ENCODE assay signal across 12 cellular contexts in genomic region chr12:104454997-104455396, GRCh38. TPM values are rescaled to one million over a fixed set of nuclear protein-coding genes. Genes with fewer than 3 reads are reported as not detected.
DNase-seq lines count a peak whose midpoint lies in the region; ATAC-seq and TF ChIP-seq lines count a peak whose summit lies in the region.
"Had no signal": no experiment of that assay in that cellular context is flagged by ENCODE, and none has a peak within 500 bp of the region (broad histone marks: within the 10 kb centered on the region; RNA-seq: fewer than 3 reads in every experiment).

No MANE protein-coding gene starts in this region.

- H3K9ac ChIP-seq in PC-3 (ENCODE audit: low read length) = no peak overlapping the region
- no peak overlapping the region for H3K9ac ChIP-seq in fibroblast of lung (ENCODE audit: insufficient read depth, low read length)
- no peak overlapping the region for H3K9ac ChIP-seq in smooth muscle cell (ENCODE audit: low read depth)

- H3K36me3 Mint-ChIP-seq in activated CD8-positive, alpha-beta T cell treated with anti-CD3 and anti-CD28 coated beads, Interleukin-2, amount 10 ng/mL, durations not matched to agents 7 days and 5 days (ENCODE audit: low read depth) = peaks cover 24% of the 10 kb centered on the region
- peaks cover 6% of the 10 kb centered on the region for H3K36me3 Mint-ChIP-seq in activated CD8-positive, alpha-beta T cell treated with anti-CD3 and anti-CD28 coated beads for 36 hours (ENCODE audit: low read depth)

- H3K4me3 ChIP-seq in PC-3 (ENCODE audit: low read length) (no peak overlapping the region), fibroblast of lung (replicated peaks in 1 of 4; ENCODE audit: control extremely low read depth in 1 of 4, insufficient read depth in 1 of 4, low read depth in 3 of 4, low read length in 4 of 4) (no peak overlapping the region), smooth muscle cell (no peak overlapping the region)
- H3K4me3 ChIP-seq: suprapubic skin had no signal

- H3K9me2 ChIP-seq in PC-3 (replicated peaks; ENCODE audit: low read length) = no peaks in the 10 kb centered on the region

- no peak for ATAC-seq in activated CD8-positive, alpha-beta T cell treated with anti-CD3 and anti-CD28 coated beads, Interleukin-2, amount 10 ng/mL, durations not matched to agents 7 days and 5 days
- ATAC-seq in activated CD8-positive, alpha-beta T cell treated with anti-CD3 and anti-CD28 coated beads for 36 hours = no peak
- ATAC-seq in PC-3 (peak; percentile 10), GM18873 (IDR thresholded peaks at IDR 0.05; ENCODE audit: low FRiP score, unreplicated experiment) (no peak), HG03095 (IDR thresholded peaks at IDR 0.05; ENCODE audit: unreplicated experiment) (no peak)

- POLR2A ChIA-PET in activated CD8-positive, alpha-beta T cell treated with anti-CD3 and anti-CD28 coated beads, Interleukin-2, amount 10 ng/mL, durations not matched to agents 7 days and 5 days (lab: Charles Lee) = no interaction called here
- POLR2A ChIA-PET in activated CD8-positive, alpha-beta T cell treated with anti-CD3 and anti-CD28 coated beads for 36 hours (lab: Charles Lee) = no interaction called here
- POLR2A ChIA-PET in PC-3 (lab: Charles Lee; ENCODE audit: unreplicated experiment) = no interaction called here

- BruUV-seq in PC-3 (replicated peaks; lab: Mats Ljungman, UMichigan) = no TSS peak

- H3K79me2 ChIP-seq in PC-3 (ENCODE audit: low read length) = peaks cover 26% of the 10 kb centered on the region
- peaks cover 21% of the 10 kb centered on the region for H3K79me2 ChIP-seq in fibroblast of lung (ENCODE audit: control insufficient read depth, insufficient read depth, low read length)
- peaks cover 4% of the 10 kb centered on the region for H3K79me2 ChIP-seq in smooth muscle cell (ENCODE audit: low read depth)

- peaks cover 2% of the 10 kb centered on the region for H3K27me3 Mint-ChIP-seq in activated CD8-positive, alpha-beta T cell treated with anti-CD3 and anti-CD28 coated beads, Interleukin-2, amount 10 ng/mL, durations not matched to agents 7 days and 5 days (ENCODE audit: low read depth)
- H3K27me3 Mint-ChIP-seq in activated CD8-positive, alpha-beta T cell treated with anti-CD3 and anti-CD28 coated beads for 36 hours = no peaks in the 10 kb centered on the region

- intact Hi-C loops in activated CD8-positive, alpha-beta T cell treated with anti-CD3 and anti-CD28 coated beads for 36 hours (cut with micrococcal nuclease) = loop anchor here (5.0 kb wide), 3 partner anchors 37 to 232 kb away; no protein-coding TSS in a partner anchor
- intact Hi-C loops in PC-3 (cut with micrococcal nuclease) = loop anchor here (5.0 to 10.0 kb wide), 2 partner anchors 217 to 340 kb away; no protein-coding TSS in a partner anchor

- in situ Hi-C loops in GM13977 (cut with MboI; ENCODE audit: low pct_unique_long_range_greater_than_20kb, low sequenced_read_pairs, unreplicated experiment) = no loop called here

- H3K4me2 ChIP-seq in PC-3 (ENCODE audit: low read length) (peak overlapping the region; percentile 96), fibroblast of lung (ENCODE audit: extremely low read depth, insufficient read depth, low read length) (no peak overlapping the region), smooth muscle cell (peak overlapping the region; percentile 14)

- CTCF ChIA-PET in activated CD8-positive, alpha-beta T cell treated with anti-CD3 and anti-CD28 coated beads, Interleukin-2, amount 10 ng/mL, durations not matched to agents 7 days and 5 days (lab: Charles Lee) = no interaction called here
- CTCF ChIA-PET in activated CD8-positive, alpha-beta T cell treated with anti-CD3 and anti-CD28 coated beads for 36 hours (lab: Charles Lee) = no interaction called here
- CTCF ChIA-PET in PC-3 (lab: Charles Lee) = interaction anchor here (1.0 kb wide), 1 partner anchor 73 kb away, joined by 4 read pairs; no protein-coding TSS in a partner anchor

- no peak for DNase-seq in activated CD8-positive, alpha-beta T cell treated with anti-CD3 and anti-CD28 coated beads, Interleukin-2, amount 10 ng/mL, durations not matched to agents 7 days and 5 days
- no peak for DNase-seq in activated CD8-positive, alpha-beta T cell treated with anti-CD3 and anti-CD28 coated beads for 36 hours
- peak; percentile 88 for DNase-seq in PC-3
- DNase-seq in fibroblast of lung (ENCODE audit: low read depth in 2 of 2) = peak; percentile 30 to 84
- DNase-seq in smooth muscle cell (lab: John Stamatoyannopoulos, UW; ENCODE audit: unreplicated experiment) = no peak
- DNase-seq in GM13977 (ENCODE audit: low spot score) = no peak
- DNase-seq: activated effector memory CD4-positive, alpha-beta T cell treated with anti-CD3 and anti-CD28 coated beads, Interleukin-2, amount 50 U/mL, for 16 hours; NCI-H2107 had no signal

- H3K27me3 ChIP-seq in PC-3 (ENCODE audit: low read length) = no peaks in the 10 kb centered on the region
- H3K27me3 ChIP-seq in fibroblast of lung (ENCODE audit: control insufficient read depth, insufficient read depth, low read length) = no peaks in the 10 kb centered on the region
- no peaks in the 10 kb centered on the region for H3K27me3 ChIP-seq in smooth muscle cell (ENCODE audit: low read depth)

- no peaks in the 10 kb centered on the region for H3K9me3 Mint-ChIP-seq in activated CD8-positive, alpha-beta T cell treated with anti-CD3 and anti-CD28 coated beads, Interleukin-2, amount 10 ng/mL, durations not matched to agents 7 days and 5 days (ENCODE audit: insufficient read depth)
- H3K9me3 Mint-ChIP-seq in activated CD8-positive, alpha-beta T cell treated with anti-CD3 and anti-CD28 coated beads for 36 hours = peaks cover 3% of the 10 kb centered on the region
- H3K9me3 Mint-ChIP-seq: dendritic cell treated with granulocyte-macrophage colony-stimulating factor and Interleukin-4, amounts not matched to agents 40 ng/mL and 50 ng/mL, for 4 days had no signal

- H3K36me3 ChIP-seq in PC-3 (ENCODE audit: low read depth, low read length) = no peaks in the 10 kb centered on the region
- H3K36me3 ChIP-seq in fibroblast of lung (ENCODE audit: control insufficient read depth, insufficient read depth, low read length) = no peaks in the 10 kb centered on the region
- H3K36me3 ChIP-seq in smooth muscle cell (ENCODE audit: low read depth) = no peaks in the 10 kb centered on the region
- H3K36me3 ChIP-seq: suprapubic skin had no signal

- peaks cover 26% of the 10 kb centered on the region for H3K4me1 Mint-ChIP-seq in activated CD8-positive, alpha-beta T cell treated with anti-CD3 and anti-CD28 coated beads, Interleukin-2, amount 10 ng/mL, durations not matched to agents 7 days and 5 days (ENCODE audit: low read depth)
- H3K4me1 Mint-ChIP-seq in activated CD8-positive, alpha-beta T cell treated with anti-CD3 and anti-CD28 coated beads for 36 hours (ENCODE audit: low read depth) = peaks cover 26% of the 10 kb centered on the region

- H3K27ac Mint-ChIP-seq in activated CD8-positive, alpha-beta T cell treated with anti-CD3 and anti-CD28 coated beads, Interleukin-2, amount 10 ng/mL, durations not matched to agents 7 days and 5 days = no peak overlapping the region
- H3K27ac Mint-ChIP-seq in activated CD8-positive, alpha-beta T cell treated with anti-CD3 and anti-CD28 coated beads for 36 hours = no peak overlapping the region
- H3K27ac Mint-ChIP-seq: dendritic cell treated with granulocyte-macrophage colony-stimulating factor and Interleukin-4, amounts not matched to agents 40 ng/mL and 50 ng/mL, for 4 days had no signal

- H3K9me3 ChIP-seq in PC-3 (ENCODE audit: low read length) = no peaks in the 10 kb centered on the region
- no peaks in the 10 kb centered on the region for H3K9me3 ChIP-seq in fibroblast of lung (ENCODE audit: control insufficient read depth, insufficient read depth, low read depth, low read length)
- H3K9me3 ChIP-seq in smooth muscle cell (replicated peaks; ENCODE audit: low read depth) = no peaks in the 10 kb centered on the region
- H3K9me3 ChIP-seq: suprapubic skin had no signal

- H3K4me1 ChIP-seq in PC-3 (ENCODE audit: insufficient read depth, low read length) = peaks cover 38% of the 10 kb centered on the region
- H3K4me1 ChIP-seq in fibroblast of lung (ENCODE audit: control insufficient read depth, extremely low read depth, insufficient read depth, low read length) = peaks cover 9% of the 10 kb centered on the region
- peaks cover 18% of the 10 kb centered on the region for H3K4me1 ChIP-seq in smooth muscle cell (ENCODE audit: low read depth)

- TF ChIP-seq CTCF in activated CD8-positive, alpha-beta T cell treated with anti-CD3 and anti-CD28 coated beads for 36 hours (IDR thresholded peaks at IDR 0.05) = no peak
- TF ChIP-seq CTCF in PC-3 (conservative IDR thresholded peaks at IDR 0.05; ENCODE audit: low read depth, low read length) (no peak), fibroblast of lung (conservative IDR thresholded peaks at IDR 0.05 in 1 of 2, IDR thresholded peaks at IDR 0.05 in 1 of 2; ENCODE audit: low read depth in 1 of 2, low read length in 2 of 2) (no peak), smooth muscle cell (IDR thresholded peaks at IDR 0.05; ENCODE audit: borderline replicate concordance, insufficient read depth, poor library complexity, severe bottlenecking) (no peak), GM13977 (IDR thresholded peaks at IDR 0.05; ENCODE audit: extremely low read depth, insufficient read depth, missing control alignments) (no peak)

- 76% methylated on average over 1 of the region's 1 CpG for WGBS in smooth muscle cell (ENCODE audit: low lambda C conversion rate)

- H2AFZ ChIP-seq in PC-3 (ENCODE audit: low read length) (no peak overlapping the region), fibroblast of lung (ENCODE audit: low read length) (no peak overlapping the region), smooth muscle cell (ENCODE audit: low read depth) (no peak overlapping the region)

- peak overlapping the region; percentile 99 for H3K4me3 Mint-ChIP-seq in activated CD8-positive, alpha-beta T cell treated with anti-CD3 and anti-CD28 coated beads, Interleukin-2, amount 10 ng/mL, durations not matched to agents 7 days and 5 days
- no peak overlapping the region for H3K4me3 Mint-ChIP-seq in activated CD8-positive, alpha-beta T cell treated with anti-CD3 and anti-CD28 coated beads for 36 hours
- H3K4me3 Mint-ChIP-seq: dendritic cell treated with granulocyte-macrophage colony-stimulating factor and Interleukin-4, amounts not matched to agents 40 ng/mL and 50 ng/mL, for 4 days had no signal

- no peaks in the 10 kb centered on the region for H4K20me1 ChIP-seq in PC-3 (ENCODE audit: low read length)
- no peaks in the 10 kb centered on the region for H4K20me1 ChIP-seq in fibroblast of lung (ENCODE audit: control insufficient read depth, extremely low read depth, insufficient read depth, low read length)
- peaks cover 4% of the 10 kb centered on the region for H4K20me1 ChIP-seq in smooth muscle cell (ENCODE audit: low read depth)

- H3K27ac ChIP-seq in PC-3 (ENCODE audit: low read length) = peak overlapping the region; percentile 50
- no peak overlapping the region for H3K27ac ChIP-seq in fibroblast of lung (ENCODE audit: insufficient read depth, low read length)
- H3K27ac ChIP-seq in smooth muscle cell (ENCODE audit: low read depth) = peak overlapping the region; percentile 13
- H3K27ac ChIP-seq: suprapubic skin had no signal

- H3F3A ChIP-seq in PC-3 (ENCODE audit: low read length, unreplicated experiment) (no peaks in the 10 kb centered on the region), smooth muscle cell (ENCODE audit: low read depth) (no peaks in the 10 kb centered on the region)

RNA-seq across cellular contexts. Expression of gene CHST11, which starts 1.8 kb away (rescaled TPM):
- 10 to 100 TPM; 82.1 to 85.2 TPM for total RNA-seq in activated CD8-positive, alpha-beta T cell treated with anti-CD3 and anti-CD28 coated beads, Interleukin-2, amount 10 ng/mL, durations not matched to agents 7 days and 5 days
- 10 to 100 TPM; 30.9 to 33.9 TPM for total RNA-seq in activated CD8-positive, alpha-beta T cell treated with anti-CD3 and anti-CD28 coated beads for 36 hours
- 53.5 and 56.7 TPM in 2 replicates for total RNA-seq in PC-3 (2014; rRNA removed)
- total RNA-seq in fibroblast of lung = 2.6 and 3.5 TPM in 2 replicates
- 9.0 and 9.1 TPM in 2 replicates for polyA plus RNA-seq in fibroblast of lung
- 8.4 and 8.6 TPM in 2 replicates for polyA plus RNA-seq in fibroblast of lung (2012)
- 27.5 and 49.4 TPM in 2 replicates for polyA minus RNA-seq in fibroblast of lung (ENCODE audit: low replicate concordance)
- total RNA-seq in smooth muscle cell = 7.7 and 10.2 TPM in 2 replicates
- polyA plus RNA-seq in smooth muscle cell = 6.9 and 15.9 TPM in 2 replicates

Comparison
In these comparisons a context has a peak if more than half of its experiments do, and no peak if none do; other contexts are left out.
1. DNase-seq: peak in PC-3 (single experiment) and fibroblast of lung (2 of 2); none in activated CD8-positive, alpha-beta T cell treated with anti-CD3 and anti-CD28 coated beads, Interleukin-2, amount 10 ng/mL, durations not matched to agents 7 days and 5 days (single experiment), activated CD8-positive, alpha-beta T cell treated with anti-CD3 and anti-CD28 coated beads for 36 hours (single experiment), smooth muscle cell (single experiment) and GM13977 (single experiment).